Comparison of ENCODE assay signal across 8 cellular contexts in the genomic region with DNA sequence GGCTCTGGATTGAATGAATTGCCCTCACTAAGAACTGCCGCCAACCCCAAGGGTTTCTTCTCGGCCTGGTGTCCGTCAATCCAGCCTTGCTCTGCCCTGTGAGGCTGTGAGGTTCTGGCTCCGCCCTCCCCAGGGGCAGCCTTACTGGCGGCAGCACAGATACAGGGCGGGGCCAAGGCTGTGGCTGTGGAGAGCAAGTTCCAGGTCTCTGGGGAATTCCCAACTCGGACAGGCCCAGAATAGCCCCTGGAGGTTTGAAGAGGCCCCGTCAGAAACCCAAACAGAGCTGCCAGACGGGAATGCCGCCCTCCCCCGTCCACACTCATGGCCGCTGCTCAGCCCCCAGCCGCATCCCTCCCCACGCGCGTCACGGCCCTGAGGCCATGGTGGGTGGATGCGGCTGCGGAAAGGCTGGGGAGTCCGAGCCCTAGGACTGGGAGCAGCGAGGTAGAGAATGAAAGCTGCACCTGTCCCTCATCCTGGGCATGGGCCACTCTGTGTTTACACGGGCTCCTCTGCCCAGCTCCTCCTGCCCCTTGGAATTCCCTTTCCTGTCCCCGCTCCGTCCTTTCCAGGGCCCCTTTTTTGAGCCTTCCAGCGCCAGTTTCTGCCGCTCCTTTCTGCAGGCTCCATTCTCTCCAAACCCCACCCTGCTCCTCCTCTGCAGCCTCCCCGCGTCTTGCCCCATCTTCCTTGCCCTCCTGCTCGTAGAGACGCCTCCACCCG. TPM values are rescaled to one million over a fixed set of nuclear protein-coding genes. Genes with fewer than 3 reads are reported as not detected.
A peak's percentile ranks its signal among the peaks of the same experiment; 100 is the strongest.
DNase-seq lines count a peak whose midpoint lies in the region; ATAC-seq and TF ChIP-seq lines count a peak whose summit lies in the region.

No MANE protein-coding gene starts in this region.

- no peak for TF ChIP-seq CTCF in esophagus squamous epithelium (IDR thresholded peaks at IDR 0.05)

- H3K27me3 Mint-ChIP-seq in activated T-cell treated with anti-CD3 and anti-CD28 coated beads, Interleukin-2, amount 50 U/mL, for 72 hours (ENCODE audit: low read depth): no peaks in the 10 kb centered on the region

- WGBS in esophagus squamous epithelium, 2 donors: 2% methylated on average over 18 to 21 of the region's 31 CpGs

- H3K4me3 ChIP-seq in NT2/D1 (ENCODE audit: insufficient read length, low read depth) (peak overlapping the region; percentile 100), esophagus squamous epithelium (peak overlapping the region; percentile 29 to 77 (median 50))

- H3K9ac ChIP-seq in NT2/D1 (ENCODE audit: insufficient read length, low read depth): peak overlapping the region; percentile 100

- DNase-seq in activated T-cell treated with anti-CD3 and anti-CD28 coated beads for 24 hours (ENCODE audit: low read depth): peak; percentile 69
- DNase-seq in activated T-cell treated with anti-CD3 and anti-CD28 coated beads for 4 hours: no peak
- DNase-seq in HT-29 (ENCODE audit: low spot score): peak; percentile 93
- DNase-seq in NT2/D1 (ENCODE audit: low read depth, low spot score): peak; percentile 97
- DNase-seq in activated T-cell treated with anti-CD3 and anti-CD28 coated beads, Interleukin-2, amount 50 U/mL, for 72 hours: peak; percentile 83 to 87
- DNase-seq in esophagus squamous epithelium (lab: John Stamatoyannopoulos, UW): no peak
- peak; percentile 95 for DNase-seq in mucosa of gallbladder (ENCODE audit: low spot score)
- DNase-seq in stimulated activated naive CD8-positive, alpha-beta T cell treated with anti-CD3 and anti-CD28 coated beads, Interleukin-15, Interleukin-2, amounts not matched to agents 100 U/mL and 50 U/mL, for 24 hours: peak; percentile 90

- peak; percentile 39 to 50 for ATAC-seq in activated T-cell treated with anti-CD3 and anti-CD28 coated beads, Interleukin-2, amount 50 U/mL, for 72 hours (replicated peaks in 1 of 2)
- peak; percentile 50 for ATAC-seq in stimulated activated naive CD8-positive, alpha-beta T cell treated with anti-CD3 and anti-CD28 coated beads, Interleukin-15, Interleukin-2, amounts not matched to agents 100 U/mL and 50 U/mL, for 24 hours

- peak overlapping the region; percentile 74 to 96 (median 89) for H3K27ac ChIP-seq in esophagus squamous epithelium

- peak in 2 of 4 donors; percentile 27 to 28 for TF ChIP-seq POLR2A in esophagus squamous epithelium (IDR thresholded peaks at IDR 0.05)

- H3K4me1 ChIP-seq in NT2/D1 (ENCODE audit: insufficient read depth, insufficient read length) (peaks cover 31% of the 10 kb centered on the region), esophagus squamous epithelium (peaks cover 59 to 86% (median 71%) of the 10 kb centered on the region in 3 donors)

- peak overlapping the region; percentile 86 to 95 for H3K4me3 Mint-ChIP-seq in activated T-cell treated with anti-CD3 and anti-CD28 coated beads, Interleukin-2, amount 50 U/mL, for 72 hours

- H3K36me3 Mint-ChIP-seq in activated T-cell treated with anti-CD3 and anti-CD28 coated beads, Interleukin-2, amount 50 U/mL, for 72 hours (ENCODE audit: insufficient read depth in 2 of 2): peaks cover 7 to 13% of the 10 kb centered on the region in 2 donors

- H3K27me3 ChIP-seq in NT2/D1 (ENCODE audit: insufficient read depth, insufficient read length): no peaks in the 10 kb centered on the region
- peaks cover 0 to 17% (median 0%) of the 10 kb centered on the region in 4 donors for H3K27me3 ChIP-seq in esophagus squamous epithelium

- H3K9me3 ChIP-seq in NT2/D1 (ENCODE audit: insufficient read depth, low read length): no peaks in the 10 kb centered on the region
- H3K9me3 ChIP-seq in esophagus squamous epithelium: no peaks in the 10 kb centered on the region

- intact Hi-C loops in esophagus squamous epithelium (cut with DNase I): no loop called here

- H3K9me3 Mint-ChIP-seq in activated T-cell treated with anti-CD3 and anti-CD28 coated beads, Interleukin-2, amount 50 U/mL, for 72 hours: no peaks in the 10 kb centered on the region

- H3K27ac Mint-ChIP-seq in activated T-cell treated with anti-CD3 and anti-CD28 coated beads, Interleukin-2, amount 50 U/mL, for 72 hours: no peak overlapping the region

- peaks cover 75% of the 10 kb centered on the region for H3K4me1 Mint-ChIP-seq in activated T-cell treated with anti-CD3 and anti-CD28 coated beads, Interleukin-2, amount 50 U/mL, for 72 hours (ENCODE audit: low read depth)

- H3K36me3 ChIP-seq in NT2/D1 (ENCODE audit: insufficient read depth, insufficient read length, low read length): peaks cover 35% of the 10 kb centered on the region
- peaks cover 11 to 25% (median 14%) of the 10 kb centered on the region in 3 donors for H3K36me3 ChIP-seq in esophagus squamous epithelium

RNA-seq across cellular contexts. Expression of gene PRRT2, which starts 0.7 kb away (rescaled TPM):
- total RNA-seq in HT-29 (2014; rRNA removed; shearing (Covaris generic)): 0.23 TPM in 1 of 2 replicates, not detected in the other
- total RNA-seq in activated T-cell treated with anti-CD3 and anti-CD28 coated beads, Interleukin-2, amount 50 U/mL, for 72 hours: 1 to 10 TPM; 2.4 to 2.8 TPM
- total RNA-seq in esophagus squamous epithelium (1 to 10 TPM in 1 of 4 donors, under 1 TPM in 2, not detected in 1; 0.40 to 1.9 (median 0.53) TPM), mucosa of gallbladder (20.8 TPM)

RNA-seq across cellular contexts. Expression of gene PAGR1, which starts 4.6 kb away (rescaled TPM):
- total RNA-seq in HT-29 (2014; rRNA removed; shearing (Covaris generic)): 57.4 and 65.1 TPM in 2 replicates
- total RNA-seq in activated T-cell treated with anti-CD3 and anti-CD28 coated beads, Interleukin-2, amount 50 U/mL, for 72 hours: 10 to 100 TPM; 14.8 to 17.8 TPM
- total RNA-seq in esophagus squamous epithelium (10 to 100 TPM; 25.4 to 37.6 (median 32.8) TPM), mucosa of gallbladder (38.9 TPM)

RNA-seq across cellular contexts. Expression of gene MAZ, which starts 5.0 kb away (rescaled TPM):
- 795 and 814 TPM in 2 replicates for total RNA-seq in HT-29 (2014; rRNA removed; shearing (Covaris generic))
- total RNA-seq in activated T-cell treated with anti-CD3 and anti-CD28 coated beads, Interleukin-2, amount 50 U/mL, for 72 hours: 100 to 1,000 TPM; 266 to 329 TPM
- total RNA-seq in esophagus squamous epithelium (10 to 100 TPM; 87.0 to 99.0 (median 97.3) TPM), mucosa of gallbladder (192 TPM)

RNA-seq across cellular contexts. Expression of gene MVP, which starts 8.9 kb away (rescaled TPM):
- total RNA-seq in HT-29 (2014; rRNA removed; shearing (Covaris generic)): 157 and 185 TPM in 2 replicates
- 100 to 1,000 TPM; 148 to 161 TPM for total RNA-seq in activated T-cell treated with anti-CD3 and anti-CD28 coated beads, Interleukin-2, amount 50 U/mL, for 72 hours
- total RNA-seq in esophagus squamous epithelium (100 to 1,000 TPM in 2 of 4 donors, 10 to 100 TPM in 2; 54.0 to 133 (median 97.6) TPM), mucosa of gallbladder (253 TPM)

RNA-seq across cellular contexts. Expression of gene KIF22, which starts 20.8 kb away (rescaled TPM):
- 127 and 134 TPM in 2 replicates for total RNA-seq in HT-29 (2014; rRNA removed; shearing (Covaris generic))
- 100 to 1,000 TPM; 153 to 180 TPM for total RNA-seq in activated T-cell treated with anti-CD3 and anti-CD28 coated beads, Interleukin-2, amount 50 U/mL, for 72 hours
- total RNA-seq in esophagus squamous epithelium (10 to 100 TPM; 31.0 to 46.3 (median 37.6) TPM), mucosa of gallbladder (21.6 TPM)

Comparison
In these comparisons a context has a peak if more than half of its experiments do, and no peak if none do; other contexts are left out.
1. DNase-seq: peak in activated T-cell treated with anti-CD3 and anti-CD28 coated beads for 24 hours (single experiment), HT-29 (single experiment), NT2/D1 (single experiment), activated T-cell treated with anti-CD3 and anti-CD28 coated beads, Interleukin-2, amount 50 U/mL, for 72 hours (2 of 2), mucosa of gallbladder (single experiment) and stimulated activated naive CD8-positive, alpha-beta T cell treated with anti-CD3 and anti-CD28 coated beads, Interleukin-15, Interleukin-2, amounts not matched to agents 100 U/mL and 50 U/mL, for 24 hours (single experiment); none in activated T-cell treated with anti-CD3 and anti-CD28 coated beads for 4 hours (single experiment) and esophagus squamous epithelium (single experiment).